ENCODE assay signal across 26 cellular contexts in genomic region chr9:128835246-128836210, GRCh38.
"Had no signal": no experiment of that assay in that cellular context is flagged by ENCODE, and none has a peak within 500 bp of the region (broad histone marks: within the 10 kb centered on the region; RNA-seq: fewer than 3 reads in every experiment).

No MANE protein-coding gene starts in this region.

- FAIRE-seq: TTC549 had no signal

- H3K4me3 ChIP-seq: adrenal gland, ascending aorta, thyroid gland had no signal

- H3K36me3 ChIP-seq: adrenal gland, brain microvascular endothelial cell, thyroid gland had no signal

- H3K4me1 Mint-ChIP-seq: immature natural killer cell had no signal

- H3K9ac ChIP-seq: parathyroid adenoma had no signal

- H3K79me2 ChIP-seq: parathyroid adenoma had no signal

- H3K4me3 Mint-ChIP-seq: activated naive CD8-positive, alpha-beta T cell; immature natural killer cell; nephron progenitor cell; stimulated activated naive CD8-positive, alpha-beta T cell treated with anti-CD3 and anti-CD28 coated beads, Interleukin-15, Interleukin-2, amounts not matched to agents 100 ng/mL and 50 ng/mL, for 24 hours had no signal

- H3K27ac Mint-ChIP-seq: activated naive CD8-positive, alpha-beta T cell; immature natural killer cell; nephron progenitor cell; stimulated activated naive CD8-positive, alpha-beta T cell treated with anti-CD3 and anti-CD28 coated beads, Interleukin-15, Interleukin-2, amounts not matched to agents 100 ng/mL and 50 ng/mL, for 24 hours had no signal

- H3K4me1 ChIP-seq: adrenal gland, ascending aorta, parathyroid adenoma, thyroid gland had no signal

- H2AFZ ChIP-seq: parathyroid adenoma had no signal

- ATAC-seq: left ventricle myocardium superior had no signal

- DNase-seq: activated CD4-positive, alpha-beta T cell treated with anti-CD3 and anti-CD28 coated beads, Interleukin-2, amount 50 U/mL, for 1 hour; activated CD4-positive, CD25-positive, alpha-beta regulatory T cell treated with anti-CD3 and anti-CD28 coated beads, Interleukin-2, amount 50 U/mL, for 72 hours; activated gamma-delta T cell treated with Interleukin-2 at 50 U/mL for 16 hours; activated T-cell treated with anti-CD3 and anti-CD28 coated beads, Interleukin-2, amount 50 U/mL, for 1 hour; brain microvascular endothelial cell; central memory CD4-positive, alpha-beta T cell; dermis blood vessel endothelial cell; effector CD8-positive, alpha-beta T cell; erythroblast; foreskin fibroblast; immature natural killer cell; left ventricle myocardium superior; nephron progenitor cell; nucleus accumbens; right cardiac atrium; stimulated activated CD4-positive, alpha-beta T cell treated with anti-CD3 and anti-CD28 coated beads, Interleukin-12 subunit alpha, Interleukin-12 subunit beta, amount 100 ng/mL, for 4 hours; stimulated activated CD4-positive, alpha-beta T cell treated with anti-CD3 and anti-CD28 coated beads, Interleukin-4, amount 100 ng/mL, for 4 hours; substantia nigra; thyroid gland; WERI-Rb-1 had no signal

- H3K9me3 ChIP-seq: adrenal gland, ascending aorta, thyroid gland had no signal

- H3K27me3 Mint-ChIP-seq: activated naive CD8-positive, alpha-beta T cell; stimulated activated naive CD8-positive, alpha-beta T cell treated with anti-CD3 and anti-CD28 coated beads, Interleukin-15, Interleukin-2, amounts not matched to agents 100 ng/mL and 50 ng/mL, for 24 hours had no signal

- H3K9me3 Mint-ChIP-seq: immature natural killer cell; nephron progenitor cell; stimulated activated naive CD8-positive, alpha-beta T cell treated with anti-CD3 and anti-CD28 coated beads, Interleukin-15, Interleukin-2, amounts not matched to agents 100 ng/mL and 50 ng/mL, for 24 hours had no signal

- H3K27me3 ChIP-seq: adrenal gland, ascending aorta, brain microvascular endothelial cell, thyroid gland had no signal

- H3K27ac ChIP-seq: adrenal gland, ascending aorta, brain microvascular endothelial cell, parathyroid adenoma, thyroid gland, WERI-Rb-1 had no signal
